In genomic region chr4:40130401-40131036, GRCh38 we compare ENCODE assay signal across 16 cellular contexts.
DNase-seq lines count a peak whose midpoint lies in the region; ATAC-seq, FAIRE-seq and TF ChIP-seq lines count a peak whose summit lies in the region.
"Had no signal": no experiment of that assay in that cellular context is flagged by ENCODE, and none has a peak within 500 bp of the region (broad histone marks: within the 10 kb centered on the region; RNA-seq: fewer than 3 reads in every experiment).

No MANE protein-coding gene starts in this region.

- FAIRE-seq in A549 (lab: Jason Lieb, UNC) = no peak
- FAIRE-seq in frontal cortex (lab: Jason Lieb, UNC) = peak; percentile 17
- FAIRE-seq: GM12891, GM19239 had no signal

- H3K4me2 ChIP-seq in A549 (no peak overlapping the region), smooth muscle cell (no peak overlapping the region), mammary epithelial cell (ENCODE audit: insufficient read depth, low read depth, low read length) (no peak overlapping the region)
- H3K4me2 ChIP-seq: BLaER1 treated with 17β-estradiol and CSF1 and Interleukin-3, amounts not matched to agents 10 nM and 100 nM had no signal

- no peak for DNase-seq in A549 (ENCODE audit: low read depth in 1 of 2, low spot score in 1 of 2)
- DNase-seq in RPMI8226 = peak; percentile 9
- no peak for DNase-seq in frontal cortex (ENCODE audit: low spot score in 2 of 2)
- DNase-seq in smooth muscle cell (lab: John Stamatoyannopoulos, UW; ENCODE audit: unreplicated experiment) = no peak
- no peak for DNase-seq in A172 (ENCODE audit: low spot score)
- DNase-seq in mammary epithelial cell = no peak
- DNase-seq in activated CD4-positive, alpha-beta T cell treated with anti-CD3 and anti-CD28 coated beads, Interleukin-2, amount 50 U/mL, for 48 hours = no peak
- DNase-seq: Calu3; CD8-positive, alpha-beta T cell; DMS53; DND-41; EL had no signal

- H3K4me3 ChIP-seq in A549 (no peak overlapping the region), smooth muscle cell (no peak overlapping the region), mammary epithelial cell (replicated peaks in 1 of 3; ENCODE audit: insufficient read depth in 1 of 3, low read depth in 2 of 3, low read length in 3 of 3) (no peak overlapping the region)
- H3K4me3 ChIP-seq: BLaER1 treated with 17β-estradiol and CSF1 and Interleukin-3, amounts not matched to agents 10 nM and 100 nM; HAP-1 had no signal

- H4K20me1 ChIP-seq in smooth muscle cell (ENCODE audit: low read depth) = no peaks in the 10 kb centered on the region
- no peaks in the 10 kb centered on the region for H4K20me1 ChIP-seq in mammary epithelial cell (ENCODE audit: insufficient read depth, low read length)
- H4K20me1 ChIP-seq: BLaER1 treated with 17β-estradiol and CSF1 and Interleukin-3, amounts not matched to agents 10 nM and 100 nM had no signal

- CTCF ChIA-PET in A549 (lab: Yijun Ruan, JAX) = interaction anchor here (0.6 to 1.2 kb wide), 3 partner anchors 18 to 179 kb away, joined by 3 to 4 read pairs (median 3); no protein-coding TSS in a partner anchor
- CTCF ChIA-PET in mammary epithelial cell (lab: Charles Lee; ENCODE audit: low non-redundant PET) = no interaction called here

- no peak for TF ChIP-seq POLR2A in A549 (IDR thresholded peaks at IDR 0.05; ENCODE audit: low read length)

- H3K79me2 ChIP-seq in smooth muscle cell (ENCODE audit: low read depth) (peaks cover 9% of the 10 kb centered on the region), mammary epithelial cell (ENCODE audit: insufficient read depth, low read length) (no peaks in the 10 kb centered on the region)

- H3K4me1 ChIP-seq in A549 (no peaks in the 10 kb centered on the region), smooth muscle cell (ENCODE audit: low read depth) (no peaks in the 10 kb centered on the region), mammary epithelial cell (ENCODE audit: insufficient read depth, low read length) (no peaks in the 10 kb centered on the region)
- H3K4me1 ChIP-seq: HAP-1 had no signal

- H3K9me3 ChIP-seq in A549 = no peaks in the 10 kb centered on the region
- no peaks in the 10 kb centered on the region for H3K9me3 ChIP-seq in smooth muscle cell (replicated peaks; ENCODE audit: low read depth)
- H3K9me3 ChIP-seq in mammary epithelial cell (replicated peaks; ENCODE audit: insufficient read depth, low read length) = no peaks in the 10 kb centered on the region
- H3K9me3 ChIP-seq: HAP-1 had no signal

- POLR2A ChIA-PET in A549 (lab: Yijun Ruan, JAX) = no interaction called here

- TF ChIP-seq EP300 in A549 (IDR thresholded peaks at IDR 0.05) = no peak

- in situ Hi-C loops in mammary epithelial cell (cut with MboI; ENCODE audit: low sequenced_read_pairs in 2 of 2) = no loop called here

- no peak for TF ChIP-seq RAD21 in A549 (conservative IDR thresholded peaks at IDR 0.05 in 1 of 2, IDR thresholded peaks at IDR 0.05 in 1 of 2)

- TF ChIP-seq CTCF in A549 (IDR thresholded peaks at IDR 0.05) = no peak
- TF ChIP-seq CTCF in smooth muscle cell (IDR thresholded peaks at IDR 0.05; ENCODE audit: borderline replicate concordance, insufficient read depth, poor library complexity, severe bottlenecking) = no peak
- no peak for TF ChIP-seq CTCF in mammary epithelial cell (conservative IDR thresholded peaks at IDR 0.05 in 1 of 2, IDR thresholded peaks at IDR 0.05 in 1 of 2; ENCODE audit: extremely low read depth in 1 of 2, insufficient read depth in 1 of 2, low read depth in 1 of 2, low read length in 2 of 2)

- BruUV-seq in mammary epithelial cell (replicated peaks; lab: Mats Ljungman, UMichigan) = no TSS peak

- H3K27ac ChIP-seq in A549 = no peak overlapping the region
- peak overlapping the region; percentile 11 for H3K27ac ChIP-seq in smooth muscle cell (ENCODE audit: low read depth)
- H3K27ac ChIP-seq in mammary epithelial cell (ENCODE audit: insufficient read depth, low read depth, low read length) = no peak overlapping the region
- H3K27ac ChIP-seq: BLaER1 treated with 17β-estradiol and CSF1 and Interleukin-3, amounts not matched to agents 10 nM and 100 nM had no signal

- no peak overlapping the region for H2AFZ ChIP-seq in smooth muscle cell (ENCODE audit: low read depth)
- H2AFZ ChIP-seq in mammary epithelial cell (ENCODE audit: low read depth, low read length) = no peak overlapping the region

- no peaks in the 10 kb centered on the region for H3F3A ChIP-seq in smooth muscle cell (ENCODE audit: low read depth)

- H3K9ac ChIP-seq in smooth muscle cell (ENCODE audit: low read depth) (no peak overlapping the region), mammary epithelial cell (ENCODE audit: insufficient read depth, low read length) (no peak overlapping the region)
- H3K9ac ChIP-seq: BLaER1 treated with 17β-estradiol and CSF1 and Interleukin-3, amounts not matched to agents 10 nM and 100 nM had no signal

- ATAC-seq in A549 = no peak
- ATAC-seq: CD8-positive, alpha-beta T cell had no signal

- no peaks in the 10 kb centered on the region for H3K27me3 ChIP-seq in smooth muscle cell (ENCODE audit: low read depth)
- H3K27me3 ChIP-seq in mammary epithelial cell (ENCODE audit: insufficient read depth, low read length) = no peaks in the 10 kb centered on the region
- H3K27me3 ChIP-seq: BLaER1 treated with 17β-estradiol and CSF1 and Interleukin-3, amounts not matched to agents 10 nM and 100 nM had no signal

- dilution Hi-C loops in mammary epithelial cell (cut with HindIII; ENCODE audit: low sequenced_read_pairs) = no loop called here

- intact Hi-C loops in mammary epithelial cell (cut with micrococcal nuclease) = no loop called here

- H3K36me3 ChIP-seq in smooth muscle cell (ENCODE audit: low read depth) = peaks cover 4% of the 10 kb centered on the region
- no peaks in the 10 kb centered on the region for H3K36me3 ChIP-seq in mammary epithelial cell (ENCODE audit: insufficient read depth, low read length)
- H3K36me3 ChIP-seq: HAP-1 had no signal

TF ChIP-seq in A549, 52 proteins besides CTCF, POLR2A, EP300 and RAD21:
- TF ChIP-seq MAFK (IDR thresholded peaks at IDR 0.05; ENCODE audit: partially characterized antibody) (peak; percentile 31), CHD4 (IDR thresholded peaks at IDR 0.05; ENCODE audit: borderline replicate concordance) (no peak)
TF ChIP-seq in A549: peak in this region for 1.
